ENCODE assay signal across 22 cellular contexts in the genomic region with DNA sequence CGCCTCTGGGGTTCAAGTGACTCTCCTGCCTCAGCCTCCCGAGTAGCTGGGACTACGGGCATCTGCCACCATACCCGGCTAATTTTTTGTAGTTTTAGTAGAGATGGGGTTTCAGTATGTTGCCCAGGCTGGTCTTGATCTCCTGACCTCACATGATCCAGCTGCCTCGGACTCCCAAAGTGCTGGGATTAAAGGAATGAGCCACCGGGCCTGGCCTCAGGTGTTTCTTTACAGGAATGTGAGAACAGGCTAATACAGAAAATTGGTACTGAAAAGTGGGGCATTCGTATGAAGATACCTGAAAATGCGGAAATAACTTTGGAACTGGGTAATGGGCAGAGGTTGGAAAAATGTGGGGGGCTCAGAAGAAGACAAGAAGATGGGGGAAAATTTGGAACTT. TPM values are rescaled to one million over a fixed set of nuclear protein-coding genes. Genes with fewer than 3 reads are reported as not detected.
DNase-seq lines count a peak whose midpoint lies in the region; ATAC-seq and TF ChIP-seq lines count a peak whose summit lies in the region.
"Had no signal": no experiment of that assay in that cellular context is flagged by ENCODE, and none has a peak within 500 bp of the region (broad histone marks: within the 10 kb centered on the region; RNA-seq: fewer than 3 reads in every experiment).

No MANE protein-coding gene starts in this region.

- H3K27ac Mint-ChIP-seq in stimulated activated naive CD8-positive, alpha-beta T cell treated with anti-CD3 and anti-CD28 coated beads, Interleukin-15, Interleukin-2, amounts not matched to agents 100 ng/mL and 50 ng/mL, for 24 hours: peak overlapping the region; percentile 3
- H3K27ac Mint-ChIP-seq in stimulated activated naive CD8-positive, alpha-beta T cell treated with anti-CD3 and anti-CD28 coated beads, Interleukin-15, amount 100 ng/mL, for 72 hours: no peak overlapping the region
- H3K27ac Mint-ChIP-seq in dendritic cell treated with granulocyte-macrophage colony-stimulating factor and Interleukin-4, amounts not matched to agents 40 ng/mL and 50 ng/mL, for 4 days: peak overlapping the region; percentile 46
- H3K27ac Mint-ChIP-seq in nephron: no peak overlapping the region
- H3K27ac Mint-ChIP-seq in activated CD8-positive, alpha-beta memory T cell treated with anti-CD3 and anti-CD28 coated beads, Interleukin-2, amount 10 ng/mL, durations not matched to agents 7 days and 5 days: no peak overlapping the region
- no peak overlapping the region for H3K27ac Mint-ChIP-seq in T-helper 2 cell treated with Interferon-gamma antibody and Interleukin-4, amounts not matched to agents 5 μg/mL and 100 μg/mL, for 36 hours
- H3K27ac Mint-ChIP-seq: CD4-positive, alpha-beta memory T cell had no signal

- intact Hi-C loops in dendritic cell treated with granulocyte-macrophage colony-stimulating factor and Interleukin-4, amounts not matched to agents 40 ng/mL and 50 ng/mL, for 4 days (cut with micrococcal nuclease): no loop called here

- CTCF ChIA-PET in activated CD8-positive, alpha-beta memory T cell treated with anti-CD3 and anti-CD28 coated beads, Interleukin-2, amount 10 ng/mL, durations not matched to agents 7 days and 5 days (lab: Charles Lee): no interaction called here

- H3K4me1 Mint-ChIP-seq in stimulated activated naive CD8-positive, alpha-beta T cell treated with anti-CD3 and anti-CD28 coated beads, Interleukin-15, Interleukin-2, amounts not matched to agents 100 ng/mL and 50 ng/mL, for 24 hours (ENCODE audit: low read depth): peaks cover 27% of the 10 kb centered on the region
- peaks cover 39% of the 10 kb centered on the region for H3K4me1 Mint-ChIP-seq in stimulated activated naive CD8-positive, alpha-beta T cell treated with anti-CD3 and anti-CD28 coated beads, Interleukin-15, amount 100 ng/mL, for 72 hours
- H3K4me1 Mint-ChIP-seq in dendritic cell treated with granulocyte-macrophage colony-stimulating factor and Interleukin-4, amounts not matched to agents 40 ng/mL and 50 ng/mL, for 4 days (ENCODE audit: low read depth): peaks cover 32% of the 10 kb centered on the region
- H3K4me1 Mint-ChIP-seq in nephron: peaks cover 15% of the 10 kb centered on the region
- peaks cover 24% of the 10 kb centered on the region for H3K4me1 Mint-ChIP-seq in activated CD8-positive, alpha-beta memory T cell treated with anti-CD3 and anti-CD28 coated beads, Interleukin-2, amount 10 ng/mL, durations not matched to agents 7 days and 5 days
- peaks cover 16% of the 10 kb centered on the region for H3K4me1 Mint-ChIP-seq in T-helper 2 cell treated with Interferon-gamma antibody and Interleukin-4, amounts not matched to agents 5 μg/mL and 100 μg/mL, for 36 hours (ENCODE audit: low read depth)

- no peak for DNase-seq in stimulated activated naive CD8-positive, alpha-beta T cell treated with anti-CD3 and anti-CD28 coated beads, Interleukin-15, amount 100 ng/mL, for 72 hours
- no peak for DNase-seq in activated CD8-positive, alpha-beta memory T cell treated with anti-CD3 and anti-CD28 coated beads, Interleukin-2, amount 10 ng/mL, durations not matched to agents 7 days and 5 days
- DNase-seq in T-helper 2 cell treated with Interferon-gamma antibody and Interleukin-4, amounts not matched to agents 5 μg/mL and 100 μg/mL, for 36 hours (ENCODE audit: low spot score): no peak
- DNase-seq: C1 segment of cervical spinal cord; Calu3; CD4-positive, alpha-beta memory T cell; COR-L47; DMS53; DMS79 treated with DMSO at 0.1 percent for 48 hours; GF-D8; GM23248; H9 had no signal

- H3K9me3 Mint-ChIP-seq in stimulated activated naive CD8-positive, alpha-beta T cell treated with anti-CD3 and anti-CD28 coated beads, Interleukin-15, Interleukin-2, amounts not matched to agents 100 ng/mL and 50 ng/mL, for 24 hours: no peaks in the 10 kb centered on the region
- H3K9me3 Mint-ChIP-seq in stimulated activated naive CD8-positive, alpha-beta T cell treated with anti-CD3 and anti-CD28 coated beads, Interleukin-15, amount 100 ng/mL, for 72 hours: no peaks in the 10 kb centered on the region
- no peaks in the 10 kb centered on the region for H3K9me3 Mint-ChIP-seq in dendritic cell treated with granulocyte-macrophage colony-stimulating factor and Interleukin-4, amounts not matched to agents 40 ng/mL and 50 ng/mL, for 4 days
- H3K9me3 Mint-ChIP-seq in nephron: no peaks in the 10 kb centered on the region
- H3K9me3 Mint-ChIP-seq in activated CD8-positive, alpha-beta memory T cell treated with anti-CD3 and anti-CD28 coated beads, Interleukin-2, amount 10 ng/mL, durations not matched to agents 7 days and 5 days (ENCODE audit: low read depth): no peaks in the 10 kb centered on the region
- no peaks in the 10 kb centered on the region for H3K9me3 Mint-ChIP-seq in T-helper 2 cell treated with Interferon-gamma antibody and Interleukin-4, amounts not matched to agents 5 μg/mL and 100 μg/mL, for 36 hours

- peaks cover 8% of the 10 kb centered on the region for H3K27me3 Mint-ChIP-seq in stimulated activated naive CD8-positive, alpha-beta T cell treated with anti-CD3 and anti-CD28 coated beads, Interleukin-15, Interleukin-2, amounts not matched to agents 100 ng/mL and 50 ng/mL, for 24 hours
- H3K27me3 Mint-ChIP-seq in stimulated activated naive CD8-positive, alpha-beta T cell treated with anti-CD3 and anti-CD28 coated beads, Interleukin-15, amount 100 ng/mL, for 72 hours: no peaks in the 10 kb centered on the region
- H3K27me3 Mint-ChIP-seq in dendritic cell treated with granulocyte-macrophage colony-stimulating factor and Interleukin-4, amounts not matched to agents 40 ng/mL and 50 ng/mL, for 4 days: peaks cover 13% of the 10 kb centered on the region
- H3K27me3 Mint-ChIP-seq in nephron (ENCODE audit: low read depth): peaks cover 55% of the 10 kb centered on the region
- H3K27me3 Mint-ChIP-seq in activated CD8-positive, alpha-beta memory T cell treated with anti-CD3 and anti-CD28 coated beads, Interleukin-2, amount 10 ng/mL, durations not matched to agents 7 days and 5 days: peaks cover 16% of the 10 kb centered on the region
- peaks cover 17% of the 10 kb centered on the region for H3K27me3 Mint-ChIP-seq in T-helper 2 cell treated with Interferon-gamma antibody and Interleukin-4, amounts not matched to agents 5 μg/mL and 100 μg/mL, for 36 hours (ENCODE audit: low read depth)

- TF ChIP-seq CTCF in nephron (IDR thresholded peaks at IDR 0.05; ENCODE audit: unreplicated experiment in 3 of 3): no peak

- peaks cover 15% of the 10 kb centered on the region for H3K36me3 Mint-ChIP-seq in stimulated activated naive CD8-positive, alpha-beta T cell treated with anti-CD3 and anti-CD28 coated beads, Interleukin-15, Interleukin-2, amounts not matched to agents 100 ng/mL and 50 ng/mL, for 24 hours (ENCODE audit: low read depth)
- peaks cover 10% of the 10 kb centered on the region for H3K36me3 Mint-ChIP-seq in dendritic cell treated with granulocyte-macrophage colony-stimulating factor and Interleukin-4, amounts not matched to agents 40 ng/mL and 50 ng/mL, for 4 days (ENCODE audit: low read depth)
- H3K36me3 Mint-ChIP-seq in nephron (ENCODE audit: low read depth): no peaks in the 10 kb centered on the region
- peaks cover 7% of the 10 kb centered on the region for H3K36me3 Mint-ChIP-seq in activated CD8-positive, alpha-beta memory T cell treated with anti-CD3 and anti-CD28 coated beads, Interleukin-2, amount 10 ng/mL, durations not matched to agents 7 days and 5 days
- peaks cover 6% of the 10 kb centered on the region for H3K36me3 Mint-ChIP-seq in T-helper 2 cell treated with Interferon-gamma antibody and Interleukin-4, amounts not matched to agents 5 μg/mL and 100 μg/mL, for 36 hours (ENCODE audit: low read depth)

- ATAC-seq in stimulated activated naive CD8-positive, alpha-beta T cell treated with anti-CD3 and anti-CD28 coated beads, Interleukin-15, amount 100 ng/mL, for 72 hours: no peak
- ATAC-seq in activated CD8-positive, alpha-beta memory T cell treated with anti-CD3 and anti-CD28 coated beads, Interleukin-2, amount 10 ng/mL, durations not matched to agents 7 days and 5 days: no peak
- ATAC-seq in GM19035 (IDR thresholded peaks at IDR 0.05; ENCODE audit: unreplicated experiment): no peak
- ATAC-seq: HCT116 had no signal

- H3K4me3 Mint-ChIP-seq in stimulated activated naive CD8-positive, alpha-beta T cell treated with anti-CD3 and anti-CD28 coated beads, Interleukin-15, Interleukin-2, amounts not matched to agents 100 ng/mL and 50 ng/mL, for 24 hours: no peak overlapping the region
- no peak overlapping the region for H3K4me3 Mint-ChIP-seq in stimulated activated naive CD8-positive, alpha-beta T cell treated with anti-CD3 and anti-CD28 coated beads, Interleukin-15, amount 100 ng/mL, for 72 hours
- no peak overlapping the region for H3K4me3 Mint-ChIP-seq in dendritic cell treated with granulocyte-macrophage colony-stimulating factor and Interleukin-4, amounts not matched to agents 40 ng/mL and 50 ng/mL, for 4 days
- peak overlapping the region; percentile 2 to 43 (median 19) for H3K4me3 Mint-ChIP-seq in nephron
- no peak overlapping the region for H3K4me3 Mint-ChIP-seq in activated CD8-positive, alpha-beta memory T cell treated with anti-CD3 and anti-CD28 coated beads, Interleukin-2, amount 10 ng/mL, durations not matched to agents 7 days and 5 days
- H3K4me3 Mint-ChIP-seq in T-helper 2 cell treated with Interferon-gamma antibody and Interleukin-4, amounts not matched to agents 5 μg/mL and 100 μg/mL, for 36 hours: no peak overlapping the region
- H3K4me3 Mint-ChIP-seq: CD4-positive, alpha-beta memory T cell; H9 had no signal

RNA-seq across cellular contexts. Expression of a gene that starts 2.8 kb away (rescaled TPM):
- total RNA-seq in activated CD8-positive, alpha-beta memory T cell treated with anti-CD3 and anti-CD28 coated beads, Interleukin-2, amount 10 ng/mL, durations not matched to agents 7 days and 5 days: 10 to 100 TPM; 73.5 to 81.5 TPM

RNA-seq across cellular contexts. Expression of a gene that starts 49.5 kb away (rescaled TPM):
- 10 to 100 TPM; 56.1 to 63.4 TPM for total RNA-seq in activated CD8-positive, alpha-beta memory T cell treated with anti-CD3 and anti-CD28 coated beads, Interleukin-2, amount 10 ng/mL, durations not matched to agents 7 days and 5 days

RNA-seq across cellular contexts. Expression of a gene that starts 52.8 kb away (rescaled TPM):
- total RNA-seq in activated CD8-positive, alpha-beta memory T cell treated with anti-CD3 and anti-CD28 coated beads, Interleukin-2, amount 10 ng/mL, durations not matched to agents 7 days and 5 days: not detected
- total RNA-seq: A172; A673; Calu3; CD4-positive, alpha-beta memory T cell; Daoy; G401; GM23248; H4; H9 had no signal

Comparison
In these comparisons a context has a peak if more than half of its experiments do, and no peak if none do; other contexts are left out.
1. H3K27ac Mint-ChIP-seq: peak in stimulated activated naive CD8-positive, alpha-beta T cell treated with anti-CD3 and anti-CD28 coated beads, Interleukin-15, Interleukin-2, amounts not matched to agents 100 ng/mL and 50 ng/mL, for 24 hours (single experiment) and dendritic cell treated with granulocyte-macrophage colony-stimulating factor and Interleukin-4, amounts not matched to agents 40 ng/mL and 50 ng/mL, for 4 days (single experiment); none in stimulated activated naive CD8-positive, alpha-beta T cell treated with anti-CD3 and anti-CD28 coated beads, Interleukin-15, amount 100 ng/mL, for 72 hours (0 of 2), nephron (0 of 3), activated CD8-positive, alpha-beta memory T cell treated with anti-CD3 and anti-CD28 coated beads, Interleukin-2, amount 10 ng/mL, durations not matched to agents 7 days and 5 days (single experiment) and T-helper 2 cell treated with Interferon-gamma antibody and Interleukin-4, amounts not matched to agents 5 μg/mL and 100 μg/mL, for 36 hours (single experiment).
2. H3K4me3 Mint-ChIP-seq: peak in nephron (3 of 3); none in stimulated activated naive CD8-positive, alpha-beta T cell treated with anti-CD3 and anti-CD28 coated beads, Interleukin-15, Interleukin-2, amounts not matched to agents 100 ng/mL and 50 ng/mL, for 24 hours (single experiment), stimulated activated naive CD8-positive, alpha-beta T cell treated with anti-CD3 and anti-CD28 coated beads, Interleukin-15, amount 100 ng/mL, for 72 hours (0 of 2), dendritic cell treated with granulocyte-macrophage colony-stimulating factor and Interleukin-4, amounts not matched to agents 40 ng/mL and 50 ng/mL, for 4 days (single experiment), activated CD8-positive, alpha-beta memory T cell treated with anti-CD3 and anti-CD28 coated beads, Interleukin-2, amount 10 ng/mL, durations not matched to agents 7 days and 5 days (single experiment) and T-helper 2 cell treated with Interferon-gamma antibody and Interleukin-4, amounts not matched to agents 5 μg/mL and 100 μg/mL, for 36 hours (single experiment).